ENCODE assay signal across 8 cellular contexts in genomic region chr4:118682928-118683327, GRCh38. TPM values are rescaled to one million over a fixed set of nuclear protein-coding genes. Genes with fewer than 3 reads are reported as not detected.
DNase-seq lines count a peak whose midpoint lies in the region; ATAC-seq and TF ChIP-seq lines count a peak whose summit lies in the region.

No MANE protein-coding gene starts in this region.

- H3K9ac ChIP-seq in SK-N-SH (no peak overlapping the region), OCI-LY3 (ENCODE audit: low read length) (no peak overlapping the region)

- CTCF ChIA-PET in SK-N-SH (lab: Yijun Ruan, JAX): interaction anchor here (0.9 to 2.9 kb wide), 7 partner anchors 8 to 284 kb away, joined by 3 to 16 read pairs (median 3); no protein-coding TSS in a partner anchor

- H4K20me1 ChIP-seq in SK-N-SH (ENCODE audit: insufficient read depth): no peaks in the 10 kb centered on the region; the same call in 1 of the 2 replicates
- 0 out of 2 replicates have a peak, but pooled peaks cover 9% of the 10 kb centered on the region for H4K20me1 ChIP-seq in OCI-LY3 (ENCODE audit: insufficient read depth, low read length)

- intact Hi-C loops in esophagus squamous epithelium (cut with DNase I) (no loop called here), tibial artery (cut with DNase I; ENCODE audit: low total_unique reads) (no loop called here)

- H3K36me3 ChIP-seq in SK-N-SH (replicated peaks in 1 of 2; ENCODE audit: control insufficient read depth in 1 of 2, insufficient read depth in 2 of 2, low read length in 1 of 2) (no peaks in the 10 kb centered on the region), OCI-LY3 (replicated peaks; ENCODE audit: low read depth, low read length) (no peaks in the 10 kb centered on the region), esophagus squamous epithelium (peaks cover 0 to 2% (median 0%) of the 10 kb centered on the region in 3 donors), tibial artery (peaks cover 2% of the 10 kb centered on the region in 3 donors)

- no peak for ATAC-seq in SK-N-SH treated with all-trans-retinoic acid at 6 μM for 48 hours
- no peak for ATAC-seq in GM21529 (IDR thresholded peaks at IDR 0.05; ENCODE audit: unreplicated experiment)
- no peak for ATAC-seq in HG03439 (IDR thresholded peaks at IDR 0.05; ENCODE audit: unreplicated experiment)

- peak; percentile 49 for DNase-seq in SK-N-SH
- DNase-seq in esophagus squamous epithelium (lab: John Stamatoyannopoulos, UW): no peak
- no peak for DNase-seq in tibial artery
- no peak for DNase-seq in midbrain (lab: John Stamatoyannopoulos, UW)

- TF ChIP-seq CTCF in SK-N-SH (IDR thresholded peaks at IDR 0.05) (peak; percentile 65), OCI-LY3 (IDR thresholded peaks at IDR 0.05; ENCODE audit: low read depth, low read length) (peak; percentile 53), esophagus squamous epithelium (IDR thresholded peaks at IDR 0.05) (peak in 4 of 6 experiments; percentile 3 to 39 (median 26)), tibial artery (IDR thresholded peaks at IDR 0.05) (peak; percentile 15 to 23)

- peak overlapping the region; percentile 99; the same call in 1 of the 2 replicates for H2AFZ ChIP-seq in SK-N-SH (ENCODE audit: low read depth)
- peak overlapping the region; percentile 25 for H2AFZ ChIP-seq in OCI-LY3 (ENCODE audit: low read depth, low read length)

- H3K27me3 ChIP-seq in SK-N-SH (ENCODE audit: insufficient read depth): no peaks in the 10 kb centered on the region
- H3K27me3 ChIP-seq in OCI-LY3 (ENCODE audit: low read depth, low read length): no peaks in the 10 kb centered on the region
- no peaks in the 10 kb centered on the region for H3K27me3 ChIP-seq in esophagus squamous epithelium
- no peaks in the 10 kb centered on the region for H3K27me3 ChIP-seq in tibial artery

- peak; percentile 63 for TF ChIP-seq RAD21 in SK-N-SH (IDR thresholded peaks at IDR 0.05; ENCODE audit: low read length)

- H3K4me3 ChIP-seq in SK-N-SH (ENCODE audit: low read depth in 2 of 2, low read length in 1 of 2) (0 out of 4 replicates have a peak overlapping the region, but pooled peaks of 1 of the 2 experiments have one; percentile 29), OCI-LY3 (ENCODE audit: low read length) (no peak overlapping the region), esophagus squamous epithelium (no peak overlapping the region), tibial artery (no peak overlapping the region)

- H3K9me2 ChIP-seq in SK-N-SH: no peaks in the 10 kb centered on the region

- H3K9me3 ChIP-seq in SK-N-SH (no peaks in the 10 kb centered on the region), OCI-LY3 (ENCODE audit: insufficient read depth, low read length) (no peaks in the 10 kb centered on the region), esophagus squamous epithelium (no peaks in the 10 kb centered on the region), tibial artery (no peaks in the 10 kb centered on the region)

- TF ChIP-seq POLR2A in esophagus squamous epithelium (IDR thresholded peaks at IDR 0.05): no peak

- H3K4me1 ChIP-seq in SK-N-SH (ENCODE audit: control insufficient read depth in 1 of 2, insufficient read depth in 2 of 2, low read depth in 1 of 2, low read length in 1 of 2) (peaks cover 0 to 3% of the 10 kb centered on the region in 2 experiments; a peak in 1 of 4 replicates), OCI-LY3 (ENCODE audit: low read length) (peaks cover 21% of the 10 kb centered on the region), esophagus squamous epithelium (peaks cover 9 to 22% (median 18%) of the 10 kb centered on the region in 3 donors), tibial artery (peaks cover 0 to 21% (median 14%) of the 10 kb centered on the region in 4 donors)

- peak overlapping the region in 1 of 2 experiments; percentile 58; a peak in 1 of 4 replicates for H3K27ac ChIP-seq in SK-N-SH (ENCODE audit: low read depth in 2 of 2, low read length in 1 of 2)
- H3K27ac ChIP-seq in OCI-LY3 (ENCODE audit: low read length): no peak overlapping the region
- H3K27ac ChIP-seq in esophagus squamous epithelium: no peak overlapping the region
- H3K27ac ChIP-seq in tibial artery: no peak overlapping the region

- H3K4me2 ChIP-seq in SK-N-SH: no peak overlapping the region
- peak overlapping the region; percentile 32 for H3K4me2 ChIP-seq in OCI-LY3 (ENCODE audit: low read length)

- no peak for TF ChIP-seq EP300 in SK-N-SH (IDR thresholded peaks at IDR 0.05; ENCODE audit: borderline replicate concordance in 1 of 2, low read depth in 1 of 2, low read length in 1 of 2)

- peaks cover 7% of the 10 kb centered on the region for H3F3A ChIP-seq in SK-N-SH (replicated peaks; ENCODE audit: insufficient read depth)

- 30% methylated on average over 1 of the region's 1 CpG for WGBS in SK-N-SH (ENCODE audit: low lambda C conversion rate)
- 30 to 46% methylated on average over 1 of the region's 1 CpG for WGBS in esophagus squamous epithelium, 2 donors

- POLR2A ChIA-PET in SK-N-SH (lab: Yijun Ruan, JAX): interaction anchor here (0.8 kb wide), 1 partner anchor 11 kb away, joined by 3 read pairs; no protein-coding TSS in a partner anchor

- H3K79me2 ChIP-seq in SK-N-SH (ENCODE audit: insufficient read depth) (peaks cover 25% of the 10 kb centered on the region), OCI-LY3 (ENCODE audit: low read length) (peaks cover 27% of the 10 kb centered on the region)

TF ChIP-seq in SK-N-SH, 30 proteins besides CTCF, POLR2A, EP300 and RAD21:
- TF ChIP-seq MXI1 (IDR thresholded peaks at IDR 0.05; ENCODE audit: low read depth, low read length) (no peak), GABPA (IDR thresholded peaks at IDR 0.05; ENCODE audit: low read depth) (no peak), SMC3 (IDR thresholded peaks at IDR 0.05; ENCODE audit: low read depth, low read length) (peak; percentile 40; the same call in 1 of the 2 replicates)

TF ChIP-seq in SK-N-SH treated with all-trans-retinoic acid at 6 μM for 48 hours, 23 proteins besides CTCF, POLR2A, EP300 and RAD21:
- TF ChIP-seq ZNF8 (CRISPR knock-in tag; IDR thresholded peaks at IDR 0.05) (no peak), GLIS3 (CRISPR knock-in tag; IDR thresholded peaks at IDR 0.05) (no peak), SNAI2 (CRISPR knock-in tag; IDR thresholded peaks at IDR 0.05) (no peak), ISL1 (CRISPR knock-in tag; IDR thresholded peaks at IDR 0.05) (no peak), ZNF565 (CRISPR knock-in tag; conservative IDR thresholded peaks at IDR 0.05; ENCODE audit: low read depth) (no peak), BACH2 (CRISPR knock-in tag; IDR thresholded peaks at IDR 0.05; ENCODE audit: borderline replicate concordance) (no peak), TSHZ2 (CRISPR knock-in tag; IDR thresholded peaks at IDR 0.05) (no peak), OSR1 (CRISPR knock-in tag; IDR thresholded peaks at IDR 0.05) (no peak)

RNA-seq across cellular contexts. Expression of gene METTL14, which starts 2.3 kb away (rescaled TPM):
- polyA plus RNA-seq in SK-N-SH (2012; rRNA removed): 11.0 and 16.3 TPM in 2 replicates
- 19.7 and 26.7 TPM in 2 replicates for polyA plus RNA-seq in SK-N-SH (2012; cell fraction: cytosol; rRNA removed)
- 5.0 and 13.5 TPM in 2 replicates for polyA plus RNA-seq in SK-N-SH (2012; cell fraction: nucleus; rRNA removed)
- 10 to 100 TPM; 30.9 to 42.0 (median 32.0) TPM for total RNA-seq in esophagus squamous epithelium
